8 cellular contexts compared by ENCODE assay signal in genomic region chr19:35612224-35612558, GRCh38. TPM values are rescaled to one million over a fixed set of nuclear protein-coding genes. Genes with fewer than 3 reads are reported as not detected.
DNase-seq lines count a peak whose midpoint lies in the region; ATAC-seq and TF ChIP-seq lines count a peak whose summit lies in the region.
"Had no signal": no experiment of that assay in that cellular context is flagged by ENCODE, and none has a peak within 500 bp of the region (broad histone marks: within the 10 kb centered on the region; RNA-seq: fewer than 3 reads in every experiment).

No MANE protein-coding gene starts in this region.

- peaks cover 9% of the 10 kb centered on the region for H3K4me1 ChIP-seq in stomach smooth muscle (ENCODE audit: control insufficient read depth, insufficient read depth, low read length)

- peaks cover 2% of the 10 kb centered on the region for H3K27me3 Mint-ChIP-seq in activated CD8-positive, alpha-beta T cell treated with anti-CD3 and anti-CD28 coated beads for 36 hours
- peaks cover 3 to 6% (median 3%) of the 10 kb centered on the region in 3 donors for H3K27me3 Mint-ChIP-seq in immature natural killer cell (ENCODE audit: low read depth in 3 of 3)

- H3K27ac ChIP-seq in stomach smooth muscle (ENCODE audit: low read length) = no peak overlapping the region

- peaks cover 9% of the 10 kb centered on the region for H3K9me3 Mint-ChIP-seq in activated CD8-positive, alpha-beta T cell treated with anti-CD3 and anti-CD28 coated beads for 36 hours
- peaks cover 0 to 6% (median 2%) of the 10 kb centered on the region in 6 donors for H3K9me3 Mint-ChIP-seq in immature natural killer cell

- DNase-seq in HFF-Myc (ENCODE audit: extremely low read depth, low read depth) = no peak
- no peak for DNase-seq in activated CD8-positive, alpha-beta T cell treated with anti-CD3 and anti-CD28 coated beads for 36 hours
- DNase-seq in immature natural killer cell = no peak
- no peak for DNase-seq in DMS79 (lab: John Stamatoyannopoulos, UW)
- no peak for DNase-seq in ecto neural progenitor cell (ENCODE audit: low spot score)
- no peak for DNase-seq in activated CD8-positive, alpha-beta memory T cell treated with anti-CD3 and anti-CD28 coated beads, Interleukin-2, amount 50 U/mL, for 48 hours

- H3K27me3 ChIP-seq in stomach smooth muscle (ENCODE audit: control insufficient read depth in 1 of 2, insufficient read depth in 2 of 2, low read length in 2 of 2) = no peaks in the 10 kb centered on the region

- peak overlapping the region; percentile 84 for H3K4me3 Mint-ChIP-seq in activated CD8-positive, alpha-beta T cell treated with anti-CD3 and anti-CD28 coated beads for 36 hours
- peak overlapping the region; percentile 83 to 92 (median 87) for H3K4me3 Mint-ChIP-seq in immature natural killer cell

- peak overlapping the region; percentile 73 for H3K4me3 ChIP-seq in HFF-Myc (replicated peaks; ENCODE audit: low read depth, low read length)
- H3K4me3 ChIP-seq in stomach smooth muscle (ENCODE audit: low read length in 2 of 2) = peak overlapping the region; percentile 66 to 91

- no peak for TF ChIP-seq CTCF in HFF-Myc (IDR thresholded peaks at IDR 0.05; ENCODE audit: low read depth, low read length, missing control alignments)
- TF ChIP-seq CTCF in activated CD8-positive, alpha-beta T cell treated with anti-CD3 and anti-CD28 coated beads for 36 hours (IDR thresholded peaks at IDR 0.05) = no peak

- peak overlapping the region in 1 of 2 donors; percentile 71 for H3K9ac ChIP-seq in stomach smooth muscle (ENCODE audit: low read length in 2 of 2)

- peaks cover 12% of the 10 kb centered on the region for H3K36me3 Mint-ChIP-seq in activated CD8-positive, alpha-beta T cell treated with anti-CD3 and anti-CD28 coated beads for 36 hours (ENCODE audit: low read depth)
- H3K36me3 Mint-ChIP-seq in immature natural killer cell = peaks cover 5 to 8% (median 7%) of the 10 kb centered on the region in 3 donors

- POLR2A ChIA-PET in activated CD8-positive, alpha-beta T cell treated with anti-CD3 and anti-CD28 coated beads for 36 hours (lab: Charles Lee) = interaction anchor here (1.3 to 2.1 kb wide), 5 partner anchors 11 to 49 kb away, joined by 3 to 13 read pairs (median 5); partner anchors contain the start of gene ATP4A

- intact Hi-C loops in activated CD8-positive, alpha-beta T cell treated with anti-CD3 and anti-CD28 coated beads for 36 hours (cut with micrococcal nuclease) = no loop called here

- ATAC-seq in activated CD8-positive, alpha-beta T cell treated with anti-CD3 and anti-CD28 coated beads for 36 hours = no peak

- CTCF ChIA-PET in activated CD8-positive, alpha-beta T cell treated with anti-CD3 and anti-CD28 coated beads for 36 hours (lab: Charles Lee) = interaction anchor here (0.9 to 4.3 kb wide), 3 partner anchors 20 to 64 kb away, joined by 3 to 19 read pairs (median 4); no protein-coding TSS in a partner anchor

- H3K27ac Mint-ChIP-seq in activated CD8-positive, alpha-beta T cell treated with anti-CD3 and anti-CD28 coated beads for 36 hours = peak overlapping the region; percentile 94
- H3K27ac Mint-ChIP-seq in immature natural killer cell = peak overlapping the region; percentile 64 to 89 (median 88)

- H3K36me3 ChIP-seq in stomach smooth muscle (ENCODE audit: control insufficient read depth in 2 of 2, insufficient read depth in 2 of 2, low read length in 2 of 2) = peaks cover 0 to 10% of the 10 kb centered on the region in 2 donors

- H3K4me1 Mint-ChIP-seq in activated CD8-positive, alpha-beta T cell treated with anti-CD3 and anti-CD28 coated beads for 36 hours (ENCODE audit: low read depth) = peaks cover 23% of the 10 kb centered on the region
- peaks cover 12 to 17% of the 10 kb centered on the region in 2 donors for H3K4me1 Mint-ChIP-seq in immature natural killer cell

- H3K9me3 ChIP-seq in stomach smooth muscle (ENCODE audit: control insufficient read depth in 2 of 2, low read length in 2 of 2) = peaks cover 0 to 5% of the 10 kb centered on the region in 2 donors

RNA-seq across cellular contexts. Expression of gene HAUS5, which starts 0.3 kb away (rescaled TPM):
- total RNA-seq in activated CD8-positive, alpha-beta T cell treated with anti-CD3 and anti-CD28 coated beads for 36 hours = 10 to 100 TPM; 38.3 to 40.0 TPM
- 1 to 10 TPM in 2 of 3 donors, under 1 TPM in 1; 0.98 to 7.5 (median 6.0) TPM for polyA plus RNA-seq in immature natural killer cell

RNA-seq across cellular contexts. Expression of gene RBM42, which starts 16.6 kb away (rescaled TPM):
- total RNA-seq in activated CD8-positive, alpha-beta T cell treated with anti-CD3 and anti-CD28 coated beads for 36 hours = 10 to 100 TPM; 82.9 to 95.2 TPM
- 10 to 100 TPM; 51.4 to 91.8 (median 72.7) TPM for polyA plus RNA-seq in immature natural killer cell

RNA-seq across cellular contexts. Expression of gene PMIS2, which starts 26.2 kb away (rescaled TPM):
- not detected for total RNA-seq in activated CD8-positive, alpha-beta T cell treated with anti-CD3 and anti-CD28 coated beads for 36 hours
- not detected for polyA plus RNA-seq in immature natural killer cell
- total RNA-seq: posterior vena cava had no signal

RNA-seq across cellular contexts. Expression of gene ETV2, which starts 29.4 kb away (rescaled TPM):
- total RNA-seq in activated CD8-positive, alpha-beta T cell treated with anti-CD3 and anti-CD28 coated beads for 36 hours = 1 to 10 TPM; 1.2 to 1.4 TPM
- under 1 TPM; 0.55 to 0.79 (median 0.68) TPM for polyA plus RNA-seq in immature natural killer cell

RNA-seq across cellular contexts. Expression of gene COX6B1, which starts 35.9 kb away (rescaled TPM):
- 100 to 1,000 TPM; 432 to 437 TPM for total RNA-seq in activated CD8-positive, alpha-beta T cell treated with anti-CD3 and anti-CD28 coated beads for 36 hours
- polyA plus RNA-seq in immature natural killer cell = 1,000 to 10,000 TPM in 1 of 3 donors, 100 to 1,000 TPM in 2; 711 to 1,050 (median 736) TPM
